ENCODE assay signal across 15 cellular contexts in genomic region chr9:17519761-17520160, GRCh38. TPM values are rescaled to one million over a fixed set of nuclear protein-coding genes. Genes with fewer than 3 reads are reported as not detected.
DNase-seq lines count a peak whose midpoint lies in the region; ATAC-seq, FAIRE-seq and TF ChIP-seq lines count a peak whose summit lies in the region.
"Had no signal": no experiment of that assay in that cellular context is flagged by ENCODE, and none has a peak within 500 bp of the region (broad histone marks: within the 10 kb centered on the region; RNA-seq: fewer than 3 reads in every experiment).

No MANE protein-coding gene starts in this region.

- TF ChIP-seq CTCF in Caco-2 (IDR thresholded peaks at IDR 0.05; ENCODE audit: insufficient read depth in 1 of 2, low read depth in 1 of 2, low read length in 1 of 2, severe bottlenecking in 1 of 2, unreplicated experiment in 1 of 2) (no peak), bronchial epithelial cell (IDR thresholded peaks at IDR 0.05; ENCODE audit: insufficient read depth, low read length, severe bottlenecking) (no peak), HepG2 (CRISPR knock-in tag; IDR thresholded peaks at IDR 0.05) (no peak)
- no peak for TF ChIP-seq CTCF in activated CD8-positive, alpha-beta T cell treated with anti-CD3 and anti-CD28 coated beads for 36 hours (IDR thresholded peaks at IDR 0.05)
- no peak for TF ChIP-seq CTCF in CD4-positive, alpha-beta T cell (IDR thresholded peaks at IDR 0.05)

- TF ChIP-seq RAD21 in HepG2 (CRISPR knock-in tag; IDR thresholded peaks at IDR 0.05) = no peak

- peak overlapping the region; percentile 60 for H3K4me2 ChIP-seq in HepG2 (ENCODE audit: low read depth, low read length)

- CTCF ChIA-PET in Caco-2 (lab: Charles Lee) (interaction anchor here (0.7 kb wide), 1 partner anchor 281 kb away, joined by 5 read pairs; no protein-coding TSS in a partner anchor), HepG2 (lab: Yijun Ruan, JAX; ENCODE audit: low intra/inter-chr PET ratio, low total read pairs) (no interaction called here)
- CTCF ChIA-PET in activated CD8-positive, alpha-beta T cell treated with anti-CD3 and anti-CD28 coated beads for 36 hours (lab: Charles Lee) = no interaction called here
- CTCF ChIA-PET in CD4-positive, alpha-beta T cell (lab: Charles Lee) = no interaction called here

- no peak overlapping the region for H3K9ac ChIP-seq in HepG2 (ENCODE audit: insufficient read depth, low read depth, low read length)

- H3K4me1 ChIP-seq in Caco-2 (no peaks in the 10 kb centered on the region), HepG2 (ENCODE audit: insufficient read depth, low read length) (peaks cover 8% of the 10 kb centered on the region)
- H3K4me1 ChIP-seq: spleen had no signal

- no peak overlapping the region for H2AFZ ChIP-seq in HepG2 (ENCODE audit: low read length)

- no peaks in the 10 kb centered on the region for H3K4me1 Mint-ChIP-seq in Caco-2 (ENCODE audit: low read depth, unreplicated experiment)
- H3K4me1 Mint-ChIP-seq in activated CD8-positive, alpha-beta T cell treated with anti-CD3 and anti-CD28 coated beads for 36 hours (ENCODE audit: low read depth) = no peaks in the 10 kb centered on the region
- H3K4me1 Mint-ChIP-seq in CD4-positive, alpha-beta T cell (ENCODE audit: low read depth) = no peaks in the 10 kb centered on the region
- H3K4me1 Mint-ChIP-seq: activated CD4-positive, alpha-beta memory T cell treated with anti-CD3 and anti-CD28 coated beads, Interleukin-2, amount 10 ng/mL, durations not matched to agents 7 days and 5 days had no signal

- POLR2A ChIA-PET in Caco-2 (lab: Charles Lee) = no interaction called here
- POLR2A ChIA-PET in HepG2 (lab: Yijun Ruan, JAX) = no interaction called here
- POLR2A ChIA-PET in activated CD8-positive, alpha-beta T cell treated with anti-CD3 and anti-CD28 coated beads for 36 hours (lab: Charles Lee) = no interaction called here
- POLR2A ChIA-PET in CD4-positive, alpha-beta T cell (lab: Charles Lee) = no interaction called here

- H3K36me3 ChIP-seq in Caco-2 (ENCODE audit: control insufficient read depth, insufficient read depth, low read length) (no peaks in the 10 kb centered on the region), bronchial epithelial cell (ENCODE audit: control insufficient read depth, insufficient read depth, low read length) (no peaks in the 10 kb centered on the region), HepG2 (replicated peaks in 1 of 2; ENCODE audit: control insufficient read depth in 1 of 2, insufficient read depth in 2 of 2, low read length in 2 of 2) (no peaks in the 10 kb centered on the region)
- H3K36me3 ChIP-seq: gastroesophageal sphincter, spleen had no signal

- no peak overlapping the region for H3K27ac ChIP-seq in HepG2 (ENCODE audit: extremely low read length, insufficient read depth, low read length)
- no peak overlapping the region for H3K27ac ChIP-seq in CD4-positive, alpha-beta T cell (ENCODE audit: low read depth, low read length)
- H3K27ac ChIP-seq: spleen had no signal

- no peaks in the 10 kb centered on the region for H3K79me2 ChIP-seq in HepG2 (ENCODE audit: insufficient read depth, low read length)

- BruUV-seq in Caco-2 (replicated peaks; lab: Mats Ljungman, UMichigan) = no TSS peak
- BruUV-seq in HepG2 (replicated peaks; lab: Mats Ljungman, UMichigan) = no TSS peak

- no peak for TF ChIP-seq POLR2A in HepG2 (IDR thresholded peaks at IDR 0.05; ENCODE audit: insufficient read depth in 1 of 2, low read depth in 2 of 2, low read length in 2 of 2)

- TF ChIP-seq EP300 in HepG2 (IDR thresholded peaks at IDR 0.05; ENCODE audit: low read depth in 2 of 2, low read length in 2 of 2) (no peak), HepG2 (CRISPR knock-in tag; IDR thresholded peaks at IDR 0.05; ENCODE audit: borderline replicate concordance) (no peak)

- peak overlapping the region; percentile 57 for H3K4me3 Mint-ChIP-seq in Caco-2 (ENCODE audit: unreplicated experiment)
- H3K4me3 Mint-ChIP-seq in activated CD8-positive, alpha-beta T cell treated with anti-CD3 and anti-CD28 coated beads for 36 hours = no peak overlapping the region
- H3K4me3 Mint-ChIP-seq in CD4-positive, alpha-beta T cell = no peak overlapping the region
- H3K4me3 Mint-ChIP-seq: activated CD4-positive, alpha-beta memory T cell treated with anti-CD3 and anti-CD28 coated beads, Interleukin-2, amount 10 ng/mL, durations not matched to agents 7 days and 5 days had no signal

- intact Hi-C loops in Caco-2 (cut with micrococcal nuclease; ENCODE audit: unreplicated experiment) = no loop called here
- intact Hi-C loops in HepG2 (cut with micrococcal nuclease; ENCODE audit: unreplicated experiment) = no loop called here
- intact Hi-C loops in activated CD8-positive, alpha-beta T cell treated with anti-CD3 and anti-CD28 coated beads for 36 hours (cut with micrococcal nuclease) = no loop called here
- intact Hi-C loops in CD4-positive, alpha-beta T cell (cut with DNase I, micrococcal nuclease) = no loop called here

- FAIRE-seq in bronchial epithelial cell (lab: Jason Lieb, UNC) (no peak), HepG2 (lab: Jason Lieb, UNC) (no peak)

- H3K27ac Mint-ChIP-seq in Caco-2 (ENCODE audit: unreplicated experiment) = no peak overlapping the region
- no peak overlapping the region for H3K27ac Mint-ChIP-seq in activated CD8-positive, alpha-beta T cell treated with anti-CD3 and anti-CD28 coated beads for 36 hours
- H3K27ac Mint-ChIP-seq in CD4-positive, alpha-beta T cell = no peak overlapping the region
- H3K27ac Mint-ChIP-seq: activated CD4-positive, alpha-beta memory T cell treated with anti-CD3 and anti-CD28 coated beads, Interleukin-2, amount 10 ng/mL, durations not matched to agents 7 days and 5 days had no signal

- ATAC-seq in HepG2 (peak; percentile 91), GM21717 (IDR thresholded peaks at IDR 0.05; ENCODE audit: unreplicated experiment) (no peak)
- no peak for ATAC-seq in activated CD8-positive, alpha-beta T cell treated with anti-CD3 and anti-CD28 coated beads for 36 hours
- no peak for ATAC-seq in CD4-positive, alpha-beta T cell (ENCODE audit: poor library complexity)
- ATAC-seq: gastroesophageal sphincter, Right ventricle myocardium inferior had no signal

- no peak for DNase-seq in Caco-2
- peak; percentile 85 for DNase-seq in NCI-H146 (lab: John Stamatoyannopoulos, UW)
- peak; percentile 15 for DNase-seq in bronchial epithelial cell (ENCODE audit: low read depth)
- DNase-seq in HepG2 (ENCODE audit: low spot score) = no peak
- DNase-seq in glomerular visceral epithelial cell (ENCODE audit: extremely low spot score) = no peak
- no peak for DNase-seq in activated CD8-positive, alpha-beta T cell treated with anti-CD3 and anti-CD28 coated beads for 36 hours
- DNase-seq in CD4-positive, alpha-beta T cell = no peak
- DNase-seq: activated CD4-positive, alpha-beta memory T cell treated with anti-CD3 and anti-CD28 coated beads, Interleukin-2, amount 10 ng/mL, durations not matched to agents 7 days and 5 days; aorta; NCI-H2029; spleen had no signal

- 10% methylated on average over 4 of the region's 4 CpGs for WGBS in HepG2 (ENCODE audit: low lambda C conversion rate)

- H4K20me1 ChIP-seq in HepG2 (ENCODE audit: insufficient read depth, low read length) = no peaks in the 10 kb centered on the region

- in situ Hi-C loops in HepG2 (cut with HindIII; ENCODE audit: extremely low pct_ligation_motif_present, low pct_unique_long_range_greater_than_20kb) = loop anchor here (10.0 kb wide), 1 partner anchor 695 kb away; no protein-coding TSS in a partner anchor

- no peaks in the 10 kb centered on the region for H3K36me3 Mint-ChIP-seq in Caco-2 (ENCODE audit: insufficient read depth, unreplicated experiment)
- no peaks in the 10 kb centered on the region for H3K36me3 Mint-ChIP-seq in activated CD8-positive, alpha-beta T cell treated with anti-CD3 and anti-CD28 coated beads for 36 hours (ENCODE audit: low read depth)
- H3K36me3 Mint-ChIP-seq in CD4-positive, alpha-beta T cell (ENCODE audit: low read depth) = no peaks in the 10 kb centered on the region

- H3K27me3 ChIP-seq in Caco-2 (replicated peaks; ENCODE audit: control insufficient read depth, insufficient read depth, low read length) = no peaks in the 10 kb centered on the region
- no peaks in the 10 kb centered on the region for H3K27me3 ChIP-seq in bronchial epithelial cell (ENCODE audit: control insufficient read depth, insufficient read depth, low read length)
- H3K27me3 ChIP-seq in HepG2 (ENCODE audit: control insufficient read depth in 1 of 2, insufficient read depth in 2 of 2, low read length in 2 of 2) = no peaks in the 10 kb centered on the region
- H3K27me3 ChIP-seq in CD4-positive, alpha-beta T cell (ENCODE audit: control insufficient read depth, insufficient read depth, low read length) = no peaks in the 10 kb centered on the region
- H3K27me3 ChIP-seq: gastroesophageal sphincter, spleen had no signal

- no peaks in the 10 kb centered on the region for H3K27me3 Mint-ChIP-seq in Caco-2 (ENCODE audit: insufficient read depth, unreplicated experiment)
- H3K27me3 Mint-ChIP-seq in activated CD8-positive, alpha-beta T cell treated with anti-CD3 and anti-CD28 coated beads for 36 hours = no peaks in the 10 kb centered on the region
- H3K27me3 Mint-ChIP-seq in CD4-positive, alpha-beta T cell = peaks cover under 1% of the 10 kb centered on the region
- H3K27me3 Mint-ChIP-seq: activated CD4-positive, alpha-beta memory T cell treated with anti-CD3 and anti-CD28 coated beads, Interleukin-2, amount 10 ng/mL, durations not matched to agents 7 days and 5 days had no signal

- H3K9me3 ChIP-seq in Caco-2 = no peaks in the 10 kb centered on the region
- H3K9me3 ChIP-seq in HepG2 (ENCODE audit: low read length) = no peaks in the 10 kb centered on the region
- H3K9me3 ChIP-seq in CD4-positive, alpha-beta T cell (ENCODE audit: control insufficient read depth, low read length) = no peaks in the 10 kb centered on the region
- H3K9me3 ChIP-seq: gastroesophageal sphincter, spleen had no signal

- no peaks in the 10 kb centered on the region for H3K9me3 Mint-ChIP-seq in Caco-2 (ENCODE audit: unreplicated experiment)
- peaks cover 4% of the 10 kb centered on the region for H3K9me3 Mint-ChIP-seq in activated CD8-positive, alpha-beta T cell treated with anti-CD3 and anti-CD28 coated beads for 36 hours
- no peaks in the 10 kb centered on the region for H3K9me3 Mint-ChIP-seq in CD4-positive, alpha-beta T cell

- no peak overlapping the region for H3K4me3 ChIP-seq in Caco-2 (ENCODE audit: low read depth, low read length)
- no peak overlapping the region for H3K4me3 ChIP-seq in bronchial epithelial cell (ENCODE audit: low read depth, low read length)
- H3K4me3 ChIP-seq in HepG2 (replicated peaks in 1 of 3; ENCODE audit: insufficient read depth in 1 of 3, low read depth in 2 of 3, low read length in 3 of 3) = no peak overlapping the region
- H3K4me3 ChIP-seq: gastroesophageal sphincter, spleen had no signal

RNA-seq across cellular contexts. Expression of gene SH3GL2, which starts 59.1 kb away (rescaled TPM):
- total RNA-seq in Caco-2 (2022) = not detected in 2 replicates
- under 0.01 TPM in 1 of 2 replicates, not detected in the other for total RNA-seq in bronchial epithelial cell
- total RNA-seq in HepG2 (2016; rRNA removed; fragmentation: Illumina TruSeq; extraction: Trizol) = 0.04 TPM in 1 of 2 replicates, not detected in the other
- not detected in 2 replicates for total RNA-seq in HepG2 (2016; cell fraction: cytosol; rRNA removed; fragmentation: Illumina TruSeq; extraction: Trizol; ENCODE audit: low read depth)
- total RNA-seq in HepG2 (2016; cell fraction: insoluble cytoplasmic fraction; rRNA removed; fragmentation: Illumina TruSeq; extraction: Trizol) = 0.04 TPM in 1 of 2 replicates, not detected in the other
- total RNA-seq in HepG2 (2016; cell fraction: membrane; rRNA removed; fragmentation: Illumina TruSeq; extraction: Trizol) = 0.06 TPM in 1 of 2 replicates, not detected in the other
- total RNA-seq in HepG2 (2016; cell fraction: nucleus; rRNA removed; fragmentation: Illumina TruSeq; extraction: Trizol) = not detected in 2 replicates
- polyA plus RNA-seq in HepG2 (2011; rRNA removed) = 0.03 TPM in 1 of 2 replicates, not detected in the other
- not detected in 2 replicates for polyA plus RNA-seq in HepG2 (2011; cell fraction: cytosol; rRNA removed)
- polyA plus RNA-seq in HepG2 (2011; cell fraction: nucleus; rRNA removed) = 0.08 TPM in 1 of 2 replicates, not detected in the other
- polyA plus RNA-seq in HepG2 (2012) = not detected in 2 replicates
- not detected in 2 replicates for polyA plus RNA-seq in HepG2 (2016; cell fraction: cytosol; fragmentation: Illumina TruSeq; extraction: Trizol; ENCODE audit: low read depth)
- polyA plus RNA-seq in HepG2 (2016; cell fraction: insoluble cytoplasmic fraction; fragmentation: Illumina TruSeq; extraction: Trizol; ENCODE audit: low read depth) = not detected in 2 replicates
- not detected in 2 replicates for polyA plus RNA-seq in HepG2 (2016; cell fraction: membrane; fragmentation: Illumina TruSeq; extraction: Trizol; ENCODE audit: low read depth)
- 0.18 and 0.29 TPM in 2 replicates for polyA plus RNA-seq in HepG2 (2016; cell fraction: nucleus; fragmentation: Illumina TruSeq; extraction: Trizol; ENCODE audit: insufficient read depth, low read depth)
- polyA minus RNA-seq in HepG2 (2011; rRNA and poly(A)+ RNA removed; ENCODE audit: low replicate concordance) = 14.5 TPM in 1 of 2 replicates, not detected in the other
- 1.3 TPM in 1 of 2 replicates, not detected in the other for polyA minus RNA-seq in HepG2 (2011; cell fraction: cytosol; rRNA and poly(A)+ RNA removed)
- polyA minus RNA-seq in HepG2 (2011; cell fraction: nucleus; rRNA and poly(A)+ RNA removed) = not detected in 2 replicates
- total RNA-seq in activated CD8-positive, alpha-beta T cell treated with anti-CD3 and anti-CD28 coated beads for 36 hours = not detected
- total RNA-seq in CD4-positive, alpha-beta T cell = not detected
- total RNA-seq: activated CD4-positive, alpha-beta memory T cell treated with anti-CD3 and anti-CD28 coated beads, Interleukin-2, amount 10 ng/mL, durations not matched to agents 7 days and 5 days; aorta; LHCN-M2; spleen had no signal

Comparison
In these comparisons a context has a peak if more than half of its experiments do, and no peak if none do; other contexts are left out.
1. DNase-seq: peak in NCI-H146 (single experiment) and bronchial epithelial cell (single experiment); none in Caco-2 (0 of 2), HepG2 (single experiment), glomerular visceral epithelial cell (single experiment), activated CD8-positive, alpha-beta T cell treated with anti-CD3 and anti-CD28 coated beads for 36 hours (single experiment) and CD4-positive, alpha-beta T cell (0 of 10).